Comparison of ENCODE assay signal across 21 cellular contexts in genomic region chr7:117762055-117762454, GRCh38.
"Had no signal": no experiment of that assay in that cellular context is flagged by ENCODE, and none has a peak within 500 bp of the region (broad histone marks: within the 10 kb centered on the region; RNA-seq: fewer than 3 reads in every experiment).

No MANE protein-coding gene starts in this region.

- H3K9me3 ChIP-seq: SJSA1 had no signal

- H3K9ac ChIP-seq: KMS-11 had no signal

- H3K36me3 Mint-ChIP-seq: activated CD4-positive, alpha-beta memory T cell treated with anti-CD3 and anti-CD28 coated beads for 36 hours; activated naive CD4-positive, alpha-beta T cell treated with anti-CD3 and anti-CD28 coated beads, Interleukin-2, amount 10 ng/mL, durations not matched to agents 7 days and 5 days; activated naive CD8-positive, alpha-beta T cell treated with anti-CD3 and anti-CD28 coated beads for 36 hours had no signal

- H3K27ac Mint-ChIP-seq: activated CD4-positive, alpha-beta memory T cell treated with anti-CD3 and anti-CD28 coated beads for 36 hours; activated CD4-positive, alpha-beta T cell treated with anti-CD3 and anti-CD28 coated beads, Interleukin-2, amount 10 ng/mL, durations not matched to agents 7 days and 5 days; activated naive CD4-positive, alpha-beta T cell treated with anti-CD3 and anti-CD28 coated beads, Interleukin-2, amount 10 ng/mL, durations not matched to agents 7 days and 5 days; activated naive CD8-positive, alpha-beta T cell treated with anti-CD3 and anti-CD28 coated beads for 36 hours; T-helper 1 cell treated with Interleukin-12 subunit alpha and Interleukin-12 subunit beta and Interleukin-4 antibody, amounts not matched to agents 30 μg/mL and 1 μg/mL, for 36 hours had no signal

- H3K36me3 ChIP-seq: SJSA1 had no signal

- H3K4me1 Mint-ChIP-seq: activated CD4-positive, alpha-beta T cell treated with anti-CD3 and anti-CD28 coated beads, Interleukin-2, amount 10 ng/mL, durations not matched to agents 7 days and 5 days; activated naive CD4-positive, alpha-beta T cell treated with anti-CD3 and anti-CD28 coated beads, Interleukin-2, amount 10 ng/mL, durations not matched to agents 7 days and 5 days; activated naive CD8-positive, alpha-beta T cell treated with anti-CD3 and anti-CD28 coated beads for 36 hours had no signal

- DNase-seq: activated CD4-positive, alpha-beta memory T cell treated with anti-CD3 and anti-CD28 coated beads for 36 hours; activated CD4-positive, alpha-beta T cell treated with anti-CD3 and anti-CD28 coated beads, Interleukin-2, amount 10 ng/mL, durations not matched to agents 7 days and 5 days; activated CD4-positive, CD25-positive, alpha-beta regulatory T cell; activated CD8-positive, alpha-beta memory T cell treated with anti-CD3 and anti-CD28 coated beads for 24 hours; activated gamma-delta T cell; activated naive CD4-positive, alpha-beta T cell treated with anti-CD3 and anti-CD28 coated beads, Interleukin-2, amount 10 ng/mL, durations not matched to agents 7 days and 5 days; activated naive CD8-positive, alpha-beta T cell treated with anti-CD3 and anti-CD28 coated beads for 36 hours; activated T-cell treated with anti-CD3 and anti-CD28 coated beads, Interleukin-2, amount 50 U/mL, for 4 hours; central memory CD4-positive, alpha-beta T cell; NCI-H1092 treated with DMSO at 0.1 percent for 48 hours; NCI-H1436; NCI-H1694 treated with DMSO at 0.1 percent for 48 hours; NCI-H2029 treated with DMSO at 0.1 percent for 48 hours; NCI-H345; NCI-H510A; NCI-H526 treated with DMSO at 0.1 percent for 48 hours; PC-3; SHP77 had no signal

- H3K4me3 ChIP-seq: SJSA1 had no signal

- ATAC-seq: activated T-cell treated with anti-CD3 and anti-CD28 coated beads, Interleukin-2, amount 50 U/mL, for 4 hours; PC-3 had no signal

- H3K27ac ChIP-seq: KMS-11, SJSA1 had no signal

- H3K27me3 Mint-ChIP-seq: activated CD4-positive, alpha-beta T cell treated with anti-CD3 and anti-CD28 coated beads, Interleukin-2, amount 10 ng/mL, durations not matched to agents 7 days and 5 days; activated naive CD4-positive, alpha-beta T cell treated with anti-CD3 and anti-CD28 coated beads, Interleukin-2, amount 10 ng/mL, durations not matched to agents 7 days and 5 days had no signal

- H3K27me3 ChIP-seq: SJSA1 had no signal

- H3K4me1 ChIP-seq: SJSA1 had no signal

- H3K4me3 Mint-ChIP-seq: activated CD4-positive, alpha-beta memory T cell treated with anti-CD3 and anti-CD28 coated beads for 36 hours; activated CD4-positive, alpha-beta T cell treated with anti-CD3 and anti-CD28 coated beads, Interleukin-2, amount 10 ng/mL, durations not matched to agents 7 days and 5 days; activated naive CD4-positive, alpha-beta T cell treated with anti-CD3 and anti-CD28 coated beads, Interleukin-2, amount 10 ng/mL, durations not matched to agents 7 days and 5 days; activated naive CD8-positive, alpha-beta T cell treated with anti-CD3 and anti-CD28 coated beads for 36 hours; activated T-cell treated with anti-CD3 and anti-CD28 coated beads, Interleukin-2, amount 50 U/mL, for 4 hours; T-helper 1 cell treated with Interleukin-12 subunit alpha and Interleukin-12 subunit beta and Interleukin-4 antibody, amounts not matched to agents 30 μg/mL and 1 μg/mL, for 36 hours had no signal

- H3K9me3 Mint-ChIP-seq: activated CD4-positive, alpha-beta memory T cell treated with anti-CD3 and anti-CD28 coated beads for 36 hours; activated CD4-positive, alpha-beta T cell treated with anti-CD3 and anti-CD28 coated beads, Interleukin-2, amount 10 ng/mL, durations not matched to agents 7 days and 5 days; activated naive CD4-positive, alpha-beta T cell treated with anti-CD3 and anti-CD28 coated beads, Interleukin-2, amount 10 ng/mL, durations not matched to agents 7 days and 5 days; activated naive CD8-positive, alpha-beta T cell treated with anti-CD3 and anti-CD28 coated beads for 36 hours; activated T-cell treated with anti-CD3 and anti-CD28 coated beads, Interleukin-2, amount 50 U/mL, for 4 hours; T-helper 1 cell treated with Interleukin-12 subunit alpha and Interleukin-12 subunit beta and Interleukin-4 antibody, amounts not matched to agents 30 μg/mL and 1 μg/mL, for 36 hours had no signal
